8 cellular contexts compared by ENCODE assay signal in the genomic region with DNA sequence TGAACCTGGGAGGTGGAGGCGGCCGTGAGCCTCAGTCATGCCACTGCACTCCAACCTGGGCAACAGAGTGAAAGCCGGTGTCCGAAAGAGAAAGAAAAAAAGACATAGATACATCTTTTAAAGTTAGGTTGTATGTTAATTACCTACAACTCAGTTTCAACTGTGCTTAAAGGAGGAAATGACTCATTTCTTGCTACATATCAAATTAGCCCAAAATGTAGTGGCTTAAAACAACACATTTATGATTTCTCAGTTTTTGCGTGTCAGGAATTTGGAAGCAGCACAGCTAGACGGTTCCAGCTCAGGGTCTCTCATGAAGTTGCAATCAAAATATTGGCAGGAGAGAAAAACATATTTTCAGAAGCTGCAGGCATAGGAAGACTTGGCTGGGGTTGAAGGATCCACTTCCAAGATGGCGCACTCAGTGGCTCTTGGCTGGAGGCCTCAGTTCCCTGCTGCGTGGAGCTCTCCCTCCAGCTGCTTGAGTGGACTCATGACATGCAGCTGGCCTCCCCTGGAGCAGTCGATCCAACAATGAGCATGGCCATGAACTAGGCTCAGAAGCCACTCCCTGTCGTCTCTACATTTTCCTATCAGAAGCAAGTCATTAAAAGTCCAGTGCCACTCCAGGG. TPM values are rescaled to one million over a fixed set of nuclear protein-coding genes. Genes with fewer than 3 reads are reported as not detected.
A peak's percentile ranks its signal among the peaks of the same experiment; 100 is the strongest.
DNase-seq lines count a peak whose midpoint lies in the region; ATAC-seq and TF ChIP-seq lines count a peak whose summit lies in the region.

No MANE protein-coding gene starts in this region.

- H3K4me3 Mint-ChIP-seq in GM23338 = no peak overlapping the region

- peaks cover 36% of the 10 kb centered on the region for H3K4me1 ChIP-seq in GM23338 (ENCODE audit: insufficient read depth)

- H3K79me2 ChIP-seq in GM23338 (replicated peaks; ENCODE audit: insufficient read depth) = peaks cover 99% of the 10 kb centered on the region

- peaks cover 65% of the 10 kb centered on the region for H3F3A ChIP-seq in GM23338 (replicated peaks; ENCODE audit: low read depth)

- H3K36me3 Mint-ChIP-seq in GM23338 (ENCODE audit: low read depth) = peaks cover 87% of the 10 kb centered on the region

- H4K20me1 ChIP-seq in GM23338 (replicated peaks; ENCODE audit: insufficient read depth) = peaks cover 97% of the 10 kb centered on the region

- no peaks in the 10 kb centered on the region for H3K9me3 Mint-ChIP-seq in GM23338

- H3K4me2 ChIP-seq in GM23338 = no peak overlapping the region

- H3K36me3 ChIP-seq in GM23338 (ENCODE audit: insufficient read depth) = peaks cover 91% of the 10 kb centered on the region

- H3K4me1 Mint-ChIP-seq in GM23338 = peaks cover 27% of the 10 kb centered on the region

- H3K4me3 ChIP-seq in GM23338 = no peak overlapping the region

- no peaks in the 10 kb centered on the region for H3K9me2 ChIP-seq in GM23338 (ENCODE audit: insufficient read depth)

- no peak for TF ChIP-seq CTCF in GM23338 (conservative IDR thresholded peaks at IDR 0.05; ENCODE audit: low read depth in 2 of 2)

- no peak for ATAC-seq in GM23338

- H3K27me3 Mint-ChIP-seq in GM23338 (ENCODE audit: insufficient read depth, low read depth, poor library complexity) = no peaks in the 10 kb centered on the region

- no peak overlapping the region for H2AFZ ChIP-seq in GM23338

- peak overlapping the region; percentile 81 for H3K27ac ChIP-seq in GM23338 (ENCODE audit: low read depth)

- H3K27ac Mint-ChIP-seq in GM23338 = peak overlapping the region; percentile 79; the same call in 1 of the 2 replicates

- no peaks in the 10 kb centered on the region for H3K27me3 ChIP-seq in GM23338 (ENCODE audit: insufficient read depth)

- DNase-seq in Daoy (ENCODE audit: low read depth) (peak; percentile 90), GM23338 (ENCODE audit: low spot score) (no peak), RPMI7951 (ENCODE audit: low read depth) (peak; percentile 91), cerebellum (ENCODE audit: low spot score) (peak; percentile 23), myocyte (ENCODE audit: low read depth) (peak; percentile 36), ureter (ENCODE audit: low spot score) (no peak), hippocampal formation (lab: John Stamatoyannopoulos, UW) (no peak), SHP77 treated with DMSO at 0.1 percent for 48 hours (lab: John Stamatoyannopoulos, UW) (no peak)

TF ChIP-seq in GM23338, 12 proteins besides CTCF, POLR2A, EP300 and RAD21:
- TF ChIP-seq NANOG (IDR thresholded peaks at IDR 0.05; ENCODE audit: borderline replicate concordance) = no peak
- TF ChIP-seq JUNB (IDR thresholded peaks at IDR 0.05; ENCODE audit: unreplicated experiment) = no peak
- TF ChIP-seq STAT1 (IDR thresholded peaks at IDR 0.05; ENCODE audit: unreplicated experiment) = no peak
- no peak for TF ChIP-seq EZH2phosphoT487 (IDR thresholded peaks at IDR 0.05; ENCODE audit: unreplicated experiment)
- TF ChIP-seq EZH2 (IDR thresholded peaks at IDR 0.05; ENCODE audit: low read depth, unreplicated experiment) = no peak
TF ChIP-seq in GM23338: peak in this region for 0.

RNA-seq across cellular contexts. Expression of a gene that starts 7.1 kb away (rescaled TPM):
- total RNA-seq in Daoy (2014; rRNA removed; shearing (Covaris generic)) = 68.3 and 72.5 TPM in 2 replicates
- 160 and 180 TPM in 2 replicates for total RNA-seq in GM23338 (2014; rRNA removed; shearing (Covaris generic))
- 57.6 and 59.3 TPM in 2 replicates for polyA plus RNA-seq in GM23338 (2016; fragmentation: Nextera tagmentation; extraction: Ambion mirVana)
- 44.0 and 46.7 TPM in 2 replicates for total RNA-seq in RPMI7951 (2014; rRNA removed; shearing (Covaris generic))
- 36.6 TPM for total RNA-seq in cerebellum
- 80.0 and 152 TPM in 2 replicates for total RNA-seq in myocyte
- polyA plus RNA-seq in myocyte (2012) = 90.7 TPM
- 78.2 TPM for total RNA-seq in ureter

RNA-seq across cellular contexts. Expression of a gene that starts 59.3 kb away (rescaled TPM):
- total RNA-seq in Daoy (2014; rRNA removed; shearing (Covaris generic)) = 54.7 and 94.6 TPM in 2 replicates
- 38.7 and 42.2 TPM in 2 replicates for total RNA-seq in GM23338 (2014; rRNA removed; shearing (Covaris generic))
- polyA plus RNA-seq in GM23338 (2016; fragmentation: Nextera tagmentation; extraction: Ambion mirVana) = 40.6 and 41.8 TPM in 2 replicates
- 57.7 and 85.1 TPM in 2 replicates for total RNA-seq in RPMI7951 (2014; rRNA removed; shearing (Covaris generic))
- 13.3 TPM for total RNA-seq in cerebellum
- total RNA-seq in myocyte = 2.4 and 2.5 TPM in 2 replicates
- polyA plus RNA-seq in myocyte (2012) = 1.3 TPM
- 1.4 TPM for total RNA-seq in ureter

Comparison
In these comparisons a context has a peak if more than half of its experiments do, and no peak if none do; other contexts are left out.
1. DNase-seq: peak in Daoy (single experiment), RPMI7951 (single experiment), cerebellum (single experiment) and myocyte (single experiment); none in GM23338 (single experiment), ureter (single experiment), hippocampal formation (0 of 2) and SHP77 treated with DMSO at 0.1 percent for 48 hours (single experiment).